13 cellular contexts compared by ENCODE assay signal in the genomic region with DNA sequence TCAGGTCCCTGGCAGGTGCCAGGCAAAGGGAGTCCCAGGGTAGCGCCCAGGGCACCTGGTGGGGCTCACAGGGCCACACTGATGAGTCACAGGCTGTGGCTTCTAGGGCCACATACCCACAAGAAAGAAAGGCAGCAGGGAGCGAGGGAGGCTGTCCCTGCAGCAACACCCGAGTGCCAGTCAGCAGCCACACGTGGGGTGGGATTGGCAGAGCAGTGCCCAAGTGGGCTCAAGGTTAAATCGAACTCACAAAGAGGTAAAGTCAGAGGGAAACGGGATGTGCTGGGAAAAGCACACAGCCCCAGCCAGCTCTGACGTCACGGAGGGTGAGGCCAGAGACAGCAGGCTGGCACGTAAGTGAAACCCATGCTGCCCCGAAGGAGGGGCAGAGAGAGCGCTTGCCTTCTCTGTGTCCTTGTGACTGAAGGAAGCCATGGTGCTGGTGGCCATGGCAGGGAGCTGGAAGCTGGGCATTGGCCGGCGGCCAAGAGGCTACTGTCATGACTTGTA. TPM values are rescaled to one million over a fixed set of nuclear protein-coding genes. Genes with fewer than 3 reads are reported as not detected.
DNase-seq lines count a peak whose midpoint lies in the region; ATAC-seq and TF ChIP-seq lines count a peak whose summit lies in the region.
"Had no signal": no experiment of that assay in that cellular context is flagged by ENCODE, and none has a peak within 500 bp of the region (broad histone marks: within the 10 kb centered on the region; RNA-seq: fewer than 3 reads in every experiment).

No MANE protein-coding gene starts in this region.

- H3K27ac ChIP-seq in RWPE2 (ENCODE audit: poor library complexity, severe bottlenecking) (no peak overlapping the region), fibroblast of lung (ENCODE audit: insufficient read depth, low read length) (no peak overlapping the region), psoas muscle (no peak overlapping the region)
- H3K27ac ChIP-seq: ascending aorta had no signal

- TF ChIP-seq CTCF in RWPE2 (IDR thresholded peaks at IDR 0.05; ENCODE audit: poor library complexity, severe bottlenecking) (no peak), fibroblast of lung (conservative IDR thresholded peaks at IDR 0.05 in 1 of 2, IDR thresholded peaks at IDR 0.05 in 1 of 2; ENCODE audit: low read depth in 1 of 2, low read length in 2 of 2) (no peak), psoas muscle (IDR thresholded peaks at IDR 0.05) (no peak)

- H3K27me3 ChIP-seq in RWPE2 (ENCODE audit: insufficient read depth, poor library complexity, severe bottlenecking) (no peaks in the 10 kb centered on the region), fibroblast of lung (ENCODE audit: control insufficient read depth, insufficient read depth, low read length) (peaks cover 6% of the 10 kb centered on the region), psoas muscle (ENCODE audit: insufficient read depth in 3 of 3, low read length in 2 of 3) (peaks cover 0 to 21% (median 5%) of the 10 kb centered on the region in 3 donors)
- H3K27me3 ChIP-seq: ascending aorta had no signal

- H3K36me3 Mint-ChIP-seq in activated CD8-positive, alpha-beta memory T cell treated with anti-CD3 and anti-CD28 coated beads, Interleukin-2, amount 10 ng/mL, durations not matched to agents 7 days and 5 days: no peaks in the 10 kb centered on the region
- H3K36me3 Mint-ChIP-seq in effector memory CD8-positive, alpha-beta T cell (ENCODE audit: insufficient read depth): peaks cover 6% of the 10 kb centered on the region

- no peak overlapping the region for H2AFZ ChIP-seq in fibroblast of lung (ENCODE audit: low read length)

- H3K9ac ChIP-seq in fibroblast of lung (ENCODE audit: insufficient read depth, low read length): no peak overlapping the region

- H3K4me1 Mint-ChIP-seq in activated CD8-positive, alpha-beta memory T cell treated with anti-CD3 and anti-CD28 coated beads, Interleukin-2, amount 10 ng/mL, durations not matched to agents 7 days and 5 days: no peaks in the 10 kb centered on the region
- H3K4me1 Mint-ChIP-seq in effector memory CD8-positive, alpha-beta T cell (ENCODE audit: low read depth in 2 of 2): no peaks in the 10 kb centered on the region

- DNase-seq in H4 (ENCODE audit: low spot score) (peak; percentile 93), RWPE2 (ENCODE audit: low spot score) (no peak), fibroblast of lung (ENCODE audit: low read depth in 2 of 2) (peak; percentile 41 to 49), psoas muscle (peak; percentile 44 to 51), RKO (ENCODE audit: low spot score) (no peak)
- DNase-seq in activated CD8-positive, alpha-beta memory T cell treated with anti-CD3 and anti-CD28 coated beads, Interleukin-2, amount 10 ng/mL, durations not matched to agents 7 days and 5 days: no peak
- no peak for DNase-seq in effector memory CD8-positive, alpha-beta T cell
- DNase-seq: DMS153, MM.1S had no signal

- WGBS in psoas muscle, 3 donors: 48 to 66% (median 50%) methylated on average over 13 of the region's 13 CpGs

- no peaks in the 10 kb centered on the region for H3K79me2 ChIP-seq in fibroblast of lung (ENCODE audit: control insufficient read depth, insufficient read depth, low read length)

- H3K27me3 Mint-ChIP-seq in activated CD8-positive, alpha-beta memory T cell treated with anti-CD3 and anti-CD28 coated beads, Interleukin-2, amount 10 ng/mL, durations not matched to agents 7 days and 5 days: no peaks in the 10 kb centered on the region
- peaks cover 31 to 38% of the 10 kb centered on the region in 2 donors for H3K27me3 Mint-ChIP-seq in effector memory CD8-positive, alpha-beta T cell

- H3K36me3 ChIP-seq in RWPE2 (ENCODE audit: low read depth) (no peaks in the 10 kb centered on the region), fibroblast of lung (ENCODE audit: control insufficient read depth, insufficient read depth, low read length) (no peaks in the 10 kb centered on the region), psoas muscle (ENCODE audit: insufficient read depth in 1 of 2, low read depth in 1 of 2) (no peaks in the 10 kb centered on the region)
- H3K36me3 ChIP-seq: ascending aorta had no signal

- H3K4me3 Mint-ChIP-seq in activated CD8-positive, alpha-beta memory T cell treated with anti-CD3 and anti-CD28 coated beads, Interleukin-2, amount 10 ng/mL, durations not matched to agents 7 days and 5 days: no peak overlapping the region
- no peak overlapping the region for H3K4me3 Mint-ChIP-seq in effector memory CD8-positive, alpha-beta T cell

- no peaks in the 10 kb centered on the region for H4K20me1 ChIP-seq in fibroblast of lung (ENCODE audit: control insufficient read depth, extremely low read depth, insufficient read depth, low read length)

- intact Hi-C loops in psoas muscle (cut with DNase I): no loop called here

- H3K9me3 ChIP-seq in RWPE2 (ENCODE audit: severe bottlenecking): no peaks in the 10 kb centered on the region
- H3K9me3 ChIP-seq in fibroblast of lung (ENCODE audit: control insufficient read depth, insufficient read depth, low read depth, low read length): no peaks in the 10 kb centered on the region
- H3K9me3 ChIP-seq in psoas muscle: no peaks in the 10 kb centered on the region
- H3K9me3 ChIP-seq: ascending aorta had no signal

- peak; percentile 37 for ATAC-seq in RWPE2 (ENCODE audit: low read depth)
- ATAC-seq in psoas muscle: no peak
- no peak for ATAC-seq in activated CD8-positive, alpha-beta memory T cell treated with anti-CD3 and anti-CD28 coated beads, Interleukin-2, amount 10 ng/mL, durations not matched to agents 7 days and 5 days
- no peak for ATAC-seq in effector memory CD8-positive, alpha-beta T cell (replicated peaks)
- no peak for ATAC-seq in HG02798 (IDR thresholded peaks at IDR 0.05; ENCODE audit: poor library complexity, unreplicated experiment)
- ATAC-seq: Panc1 had no signal

- H3K27ac Mint-ChIP-seq in activated CD8-positive, alpha-beta memory T cell treated with anti-CD3 and anti-CD28 coated beads, Interleukin-2, amount 10 ng/mL, durations not matched to agents 7 days and 5 days: no peak overlapping the region
- H3K27ac Mint-ChIP-seq in effector memory CD8-positive, alpha-beta T cell: no peak overlapping the region
- H3K27ac Mint-ChIP-seq: progenitor cell of endocrine pancreas had no signal

- H3K9me3 Mint-ChIP-seq in activated CD8-positive, alpha-beta memory T cell treated with anti-CD3 and anti-CD28 coated beads, Interleukin-2, amount 10 ng/mL, durations not matched to agents 7 days and 5 days (ENCODE audit: low read depth): no peaks in the 10 kb centered on the region
- H3K9me3 Mint-ChIP-seq in effector memory CD8-positive, alpha-beta T cell: no peaks in the 10 kb centered on the region

- H3K4me1 ChIP-seq in RWPE2 (ENCODE audit: insufficient read depth, poor library complexity, severe bottlenecking) (peaks cover 35% of the 10 kb centered on the region), fibroblast of lung (ENCODE audit: control insufficient read depth, extremely low read depth, insufficient read depth, low read length) (peaks cover 11% of the 10 kb centered on the region), psoas muscle (no peaks in the 10 kb centered on the region)

- no peak overlapping the region for H3K4me3 ChIP-seq in RWPE2 (ENCODE audit: severe bottlenecking)
- no peak overlapping the region for H3K4me3 ChIP-seq in fibroblast of lung (replicated peaks in 1 of 4; ENCODE audit: control extremely low read depth in 1 of 4, insufficient read depth in 1 of 4, low read depth in 3 of 4, low read length in 4 of 4)
- H3K4me3 ChIP-seq in psoas muscle: no peak overlapping the region
- H3K4me3 ChIP-seq: ascending aorta had no signal

- CTCF ChIA-PET in activated CD8-positive, alpha-beta memory T cell treated with anti-CD3 and anti-CD28 coated beads, Interleukin-2, amount 10 ng/mL, durations not matched to agents 7 days and 5 days (lab: Charles Lee): interaction anchor here (1.4 kb wide), 1 partner anchor 32 kb away, joined by 3 read pairs; no protein-coding TSS in a partner anchor

- H3K4me2 ChIP-seq in fibroblast of lung (ENCODE audit: extremely low read depth, insufficient read depth, low read length): no peak overlapping the region

RNA-seq across cellular contexts. Expression of a gene that starts 33.8 kb away (rescaled TPM):
- total RNA-seq in H4 (2014; rRNA removed; shearing (Covaris generic)): not detected in 2 replicates
- total RNA-seq in fibroblast of lung: not detected in 2 replicates
- not detected in 2 replicates for polyA plus RNA-seq in fibroblast of lung
- polyA plus RNA-seq in fibroblast of lung (2012): not detected in 2 replicates
- polyA minus RNA-seq in fibroblast of lung (ENCODE audit: low replicate concordance): not detected in 2 replicates
- not detected for total RNA-seq in psoas muscle
- polyA plus RNA-seq in psoas muscle: under 1 TPM; 0.06 to 0.10 (median 0.07) TPM
- total RNA-seq in activated CD8-positive, alpha-beta memory T cell treated with anti-CD3 and anti-CD28 coated beads, Interleukin-2, amount 10 ng/mL, durations not matched to agents 7 days and 5 days: under 1 TPM in 1 of 2 experiments, not detected in 1; 0.29 TPM
- total RNA-seq: ascending aorta had no signal

RNA-seq across cellular contexts. Expression of a gene that starts 40.2 kb away (rescaled TPM):
- 6.6 and 8.4 TPM in 2 replicates for total RNA-seq in H4 (2014; rRNA removed; shearing (Covaris generic))
- total RNA-seq in fibroblast of lung (4.6 and 5.8 TPM in 2 replicates), psoas muscle (1 to 10 TPM; 1.9 to 2.8 (median 2.2) TPM)
- polyA plus RNA-seq in fibroblast of lung (4.3 and 4.8 TPM in 2 replicates), psoas muscle (1 to 10 TPM in 2 of 3 donors, under 1 TPM in 1; 0.56 to 3.4 (median 1.4) TPM)
- polyA plus RNA-seq in fibroblast of lung (2012): 4.6 and 5.9 TPM in 2 replicates
- polyA minus RNA-seq in fibroblast of lung (ENCODE audit: low replicate concordance): 2.3 and 5.0 TPM in 2 replicates
- total RNA-seq in activated CD8-positive, alpha-beta memory T cell treated with anti-CD3 and anti-CD28 coated beads, Interleukin-2, amount 10 ng/mL, durations not matched to agents 7 days and 5 days: 10 to 100 TPM; 26.1 to 35.5 TPM

Comparison
In these comparisons a context has a peak if more than half of its experiments do, and no peak if none do; other contexts are left out.
1. DNase-seq: peak in H4 (single experiment), fibroblast of lung (2 of 2) and psoas muscle (2 of 2); none in RWPE2 (single experiment), activated CD8-positive, alpha-beta memory T cell treated with anti-CD3 and anti-CD28 coated beads, Interleukin-2, amount 10 ng/mL, durations not matched to agents 7 days and 5 days (single experiment), effector memory CD8-positive, alpha-beta T cell (0 of 3) and RKO (single experiment).